In the genomic region with DNA sequence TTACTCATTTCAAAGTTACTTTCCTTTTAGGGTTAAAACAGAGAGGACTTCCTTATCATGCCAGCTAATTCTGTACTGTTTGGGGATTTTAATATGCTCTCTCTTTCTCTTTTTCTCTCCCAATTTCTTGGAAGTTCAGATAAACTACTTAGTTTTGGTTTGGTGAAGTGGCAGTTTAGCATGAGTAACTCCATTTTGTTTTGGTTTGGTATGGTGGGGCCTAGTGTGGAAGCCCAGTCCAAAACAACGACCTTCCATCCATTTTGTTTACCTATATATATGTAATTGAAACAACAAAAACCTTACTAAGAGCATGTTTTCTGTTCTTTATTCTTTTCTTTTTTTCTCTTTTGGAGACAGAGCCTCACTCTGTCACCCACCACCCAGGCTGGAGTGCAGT, we compare ENCODE assay signal across 1 cellular context.
TF ChIP-seq lines count a peak whose summit lies in the region.

No MANE protein-coding gene starts in this region.

TF ChIP-seq in K562, 482 proteins besides CTCF, POLR2A, EP300 and RAD21 (continued from another document and continues in another):
- TF ChIP-seq, protein P1, sequence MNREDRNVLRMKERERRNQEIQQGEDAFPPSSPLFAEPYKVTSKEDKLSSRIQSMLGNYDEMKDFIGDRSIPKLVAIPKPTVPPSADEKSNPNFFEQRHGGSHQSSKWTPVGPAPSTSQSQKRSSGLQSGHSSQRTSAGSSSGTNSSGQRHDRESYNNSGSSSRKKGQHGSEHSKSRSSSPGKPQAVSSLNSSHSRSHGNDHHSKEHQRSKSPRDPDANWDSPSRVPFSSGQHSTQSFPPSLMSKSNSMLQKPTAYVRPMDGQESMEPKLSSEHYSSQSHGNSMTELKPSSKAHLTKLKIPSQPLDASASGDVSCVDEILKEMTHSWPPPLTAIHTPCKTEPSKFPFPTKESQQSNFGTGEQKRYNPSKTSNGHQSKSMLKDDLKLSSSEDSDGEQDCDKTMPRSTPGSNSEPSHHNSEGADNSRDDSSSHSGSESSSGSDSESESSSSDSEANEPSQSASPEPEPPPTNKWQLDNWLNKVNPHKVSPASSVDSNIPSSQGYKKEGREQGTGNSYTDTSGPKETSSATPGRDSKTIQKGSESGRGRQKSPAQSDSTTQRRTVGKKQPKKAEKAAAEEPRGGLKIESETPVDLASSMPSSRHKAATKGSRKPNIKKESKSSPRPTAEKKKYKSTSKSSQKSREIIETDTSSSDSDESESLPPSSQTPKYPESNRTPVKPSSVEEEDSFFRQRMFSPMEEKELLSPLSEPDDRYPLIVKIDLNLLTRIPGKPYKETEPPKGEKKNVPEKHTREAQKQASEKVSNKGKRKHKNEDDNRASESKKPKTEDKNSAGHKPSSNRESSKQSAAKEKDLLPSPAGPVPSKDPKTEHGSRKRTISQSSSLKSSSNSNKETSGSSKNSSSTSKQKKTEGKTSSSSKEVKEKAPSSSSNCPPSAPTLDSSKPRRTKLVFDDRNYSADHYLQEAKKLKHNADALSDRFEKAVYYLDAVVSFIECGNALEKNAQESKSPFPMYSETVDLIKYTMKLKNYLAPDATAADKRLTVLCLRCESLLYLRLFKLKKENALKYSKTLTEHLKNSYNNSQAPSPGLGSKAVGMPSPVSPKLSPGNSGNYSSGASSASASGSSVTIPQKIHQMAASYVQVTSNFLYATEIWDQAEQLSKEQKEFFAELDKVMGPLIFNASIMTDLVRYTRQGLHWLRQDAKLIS (CRISPR knock-in tag; IDR thresholded peaks at IDR 0.05) = no peak
- TF ChIP-seq ZNF696 (CRISPR knock-in tag; conservative IDR thresholded peaks at IDR 0.05) (no peak), ZNF384 (IDR thresholded peaks at IDR 0.05; ENCODE audit: low read depth, low read length) (no peak), FOXA1 (IDR thresholded peaks at IDR 0.05; ENCODE audit: borderline replicate concordance) (no peak), OTX1 (CRISPR knock-in tag; IDR thresholded peaks at IDR 0.05) (peak; percentile 87), ZC3H4 (CRISPR knock-in tag; IDR thresholded peaks at IDR 0.05; ENCODE audit: borderline replicate concordance) (no peak), HES1 (IDR thresholded peaks at IDR 0.05; ENCODE audit: low read depth) (no peak), ZNF165 (CRISPR knock-in tag; IDR thresholded peaks at IDR 0.05; ENCODE audit: borderline replicate concordance) (0 out of 2 replicates have a peak, but pooled peaks have one; percentile 57), HDGF (IDR thresholded peaks at IDR 0.05) (no peak), ZNF282 (CRISPR knock-in tag; IDR thresholded peaks at IDR 0.05) (no peak), EGR1 (conservative IDR thresholded peaks at IDR 0.05) (no peak), ZNF134 (CRISPR knock-in tag; conservative IDR thresholded peaks at IDR 0.05) (peak; percentile 67), COPS2 (conservative IDR thresholded peaks at IDR 0.05) (no peak), HINFP (tag; conservative IDR thresholded peaks at IDR 0.05; ENCODE audit: low read depth) (peak; percentile 87), ZNF76 (CRISPR knock-in tag; IDR thresholded peaks at IDR 0.05; ENCODE audit: borderline replicate concordance) (peak; percentile 92), RBM17 (IDR thresholded peaks at IDR 0.05; ENCODE audit: borderline replicate concordance, low read depth, low read length) (no peak), REST (CRISPR knock-in tag; IDR thresholded peaks at IDR 0.05; ENCODE audit: low read depth) (no peak), KLF16 (IDR thresholded peaks at IDR 0.05) (no peak), YY1 (IDR thresholded peaks at IDR 0.05; ENCODE audit: borderline replicate concordance in 1 of 3, control insufficient read depth in 1 of 3, extremely low read depth in 1 of 3, insufficient read depth in 3 of 3, insufficient read length in 1 of 3, insufficient replicate concordance in 2 of 3, low read depth in 1 of 3, low read length in 2 of 3) (no peak), SP1 (CRISPR knock-in tag; IDR thresholded peaks at IDR 0.05) (no peak), NR3C1 (CRISPR knock-in tag; IDR thresholded peaks at IDR 0.05) (no peak), TEAD2 (tag; IDR thresholded peaks at IDR 0.05) (peak; percentile 92), ZNF398 (CRISPR knock-in tag; IDR thresholded peaks at IDR 0.05) (peak; percentile 81), ARHGAP35 (IDR thresholded peaks at IDR 0.05; ENCODE audit: partially characterized antibody) (no peak), DIDO1 (tag; IDR thresholded peaks at IDR 0.05; ENCODE audit: low read depth) (peak; percentile 39; the same call in 1 of the 2 replicates), ESRRA (IDR thresholded peaks at IDR 0.05; ENCODE audit: borderline replicate concordance, low read depth) (no peak), FOXM1 (IDR thresholded peaks at IDR 0.05; ENCODE audit: low read depth) (no peak), FOXM1 (CRISPR knock-in tag; IDR thresholded peaks at IDR 0.05; ENCODE audit: low read depth) (no peak), RBM34 (IDR thresholded peaks at IDR 0.05; ENCODE audit: borderline replicate concordance, insufficient read depth, low read length) (no peak), AFF1 (IDR thresholded peaks at IDR 0.05; ENCODE audit: low read depth in 1 of 2, partially characterized antibody in 2 of 2) (no peak)
- TF ChIP-seq, protein P2, sequence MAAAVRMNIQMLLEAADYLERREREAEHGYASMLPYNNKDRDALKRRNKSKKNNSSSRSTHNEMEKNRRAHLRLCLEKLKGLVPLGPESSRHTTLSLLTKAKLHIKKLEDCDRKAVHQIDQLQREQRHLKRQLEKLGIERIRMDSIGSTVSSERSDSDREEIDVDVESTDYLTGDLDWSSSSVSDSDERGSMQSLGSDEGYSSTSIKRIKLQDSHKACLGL (CRISPR knock-in tag; IDR thresholded peaks at IDR 0.05; ENCODE audit: borderline replicate concordance, poor library complexity, severe bottlenecking) = peak; percentile 33
- TF ChIP-seq, protein P3, sequence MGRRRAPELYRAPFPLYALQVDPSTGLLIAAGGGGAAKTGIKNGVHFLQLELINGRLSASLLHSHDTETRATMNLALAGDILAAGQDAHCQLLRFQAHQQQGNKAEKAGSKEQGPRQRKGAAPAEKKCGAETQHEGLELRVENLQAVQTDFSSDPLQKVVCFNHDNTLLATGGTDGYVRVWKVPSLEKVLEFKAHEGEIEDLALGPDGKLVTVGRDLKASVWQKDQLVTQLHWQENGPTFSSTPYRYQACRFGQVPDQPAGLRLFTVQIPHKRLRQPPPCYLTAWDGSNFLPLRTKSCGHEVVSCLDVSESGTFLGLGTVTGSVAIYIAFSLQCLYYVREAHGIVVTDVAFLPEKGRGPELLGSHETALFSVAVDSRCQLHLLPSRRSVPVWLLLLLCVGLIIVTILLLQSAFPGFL (CRISPR knock-in tag; IDR thresholded peaks at IDR 0.05) = no peak
- TF ChIP-seq, protein P4, sequence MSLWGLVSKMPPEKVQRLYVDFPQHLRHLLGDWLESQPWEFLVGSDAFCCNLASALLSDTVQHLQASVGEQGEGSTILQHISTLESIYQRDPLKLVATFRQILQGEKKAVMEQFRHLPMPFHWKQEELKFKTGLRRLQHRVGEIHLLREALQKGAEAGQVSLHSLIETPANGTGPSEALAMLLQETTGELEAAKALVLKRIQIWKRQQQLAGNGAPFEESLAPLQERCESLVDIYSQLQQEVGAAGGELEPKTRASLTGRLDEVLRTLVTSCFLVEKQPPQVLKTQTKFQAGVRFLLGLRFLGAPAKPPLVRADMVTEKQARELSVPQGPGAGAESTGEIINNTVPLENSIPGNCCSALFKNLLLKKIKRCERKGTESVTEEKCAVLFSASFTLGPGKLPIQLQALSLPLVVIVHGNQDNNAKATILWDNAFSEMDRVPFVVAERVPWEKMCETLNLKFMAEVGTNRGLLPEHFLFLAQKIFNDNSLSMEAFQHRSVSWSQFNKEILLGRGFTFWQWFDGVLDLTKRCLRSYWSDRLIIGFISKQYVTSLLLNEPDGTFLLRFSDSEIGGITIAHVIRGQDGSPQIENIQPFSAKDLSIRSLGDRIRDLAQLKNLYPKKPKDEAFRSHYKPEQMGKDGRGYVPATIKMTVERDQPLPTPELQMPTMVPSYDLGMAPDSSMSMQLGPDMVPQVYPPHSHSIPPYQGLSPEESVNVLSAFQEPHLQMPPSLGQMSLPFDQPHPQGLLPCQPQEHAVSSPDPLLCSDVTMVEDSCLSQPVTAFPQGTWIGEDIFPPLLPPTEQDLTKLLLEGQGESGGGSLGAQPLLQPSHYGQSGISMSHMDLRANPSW (CRISPR knock-in tag; IDR thresholded peaks at IDR 0.05) = no peak
